In genomic region chr20:41003933-41004294, GRCh38 we compare ENCODE assay signal across 7 cellular contexts. TPM values are rescaled to one million over a fixed set of nuclear protein-coding genes. Genes with fewer than 3 reads are reported as not detected.
A peak's percentile ranks its signal among the peaks of the same experiment; 100 is the strongest.
DNase-seq lines count a peak whose midpoint lies in the region; ATAC-seq and TF ChIP-seq lines count a peak whose summit lies in the region.
"Not testable (repeated sequence)": the region's sequence is repeated elsewhere in the genome, so short reads cannot be mapped to it uniquely, and the experiment has no call there.

No MANE protein-coding gene starts in this region.

- not testable (repeated sequence) for H3K79me2 ChIP-seq in GM23248 (ENCODE audit: insufficient read depth)
- H3K79me2 ChIP-seq in fibroblast of lung (ENCODE audit: control insufficient read depth, insufficient read depth, low read length), result peaks cover 40% of the 10 kb centered on the region

- not testable (repeated sequence) for H3K9me3 ChIP-seq in GM23248 (ENCODE audit: low read depth); Peyer's patch; fibroblast of lung (ENCODE audit: control insufficient read depth, insufficient read depth, low read depth, low read length); mucosa of stomach (ENCODE audit: control insufficient read depth, low read length)

- 65 to 66% methylated on average over 6 of the region's 6 CpGs for WGBS in GM23248 (ENCODE audit: low coverage in 1 of 2, low lambda C conversion rate in 2 of 2, missing lambda C conversion rate in 2 of 2), 2 experiments

- H3K27me3 ChIP-seq in GM23248 (replicated peaks; ENCODE audit: insufficient read depth); Peyer's patch; brain microvascular endothelial cell (replicated peaks); fibroblast of lung (ENCODE audit: control insufficient read depth, insufficient read depth, low read length); mucosa of stomach (ENCODE audit: control insufficient read depth, insufficient read depth, low read length): not testable (repeated sequence)

- not testable (repeated sequence) for H2AFZ ChIP-seq in GM23248; fibroblast of lung (ENCODE audit: low read length)

- in situ Hi-C loops in GM23248 (cut with MboI); brain microvascular endothelial cell (cut with HindIII; ENCODE audit: low pct_ligation_motif_present, low sequenced_read_pairs): not testable (repeated sequence)

- ATAC-seq in activated T-cell treated with anti-CD3 and anti-CD28 coated beads, Interleukin-2, amount 50 U/mL, for 4 hours, result not testable (repeated sequence)

- H3K9me3 Mint-ChIP-seq in activated T-cell treated with anti-CD3 and anti-CD28 coated beads, Interleukin-2, amount 50 U/mL, for 4 hours, result not testable (repeated sequence)

- H3K27ac ChIP-seq in GM23248 (peak overlapping the region; percentile 97), Peyer's patch (peak overlapping the region; percentile 63 to 89 (median 81)), brain microvascular endothelial cell (peak overlapping the region; percentile 91), fibroblast of lung (ENCODE audit: insufficient read depth, low read length) (peak overlapping the region; percentile 100), skin epidermis (peak overlapping the region in 20 of 21 experiments; percentile 70 to 98 (median 87))

- not testable (repeated sequence) for H3K36me3 Mint-ChIP-seq in activated T-cell treated with anti-CD3 and anti-CD28 coated beads, Interleukin-2, amount 50 U/mL, for 4 hours (ENCODE audit: insufficient read depth)

- H3K9ac ChIP-seq in GM23248, result peak overlapping the region; percentile 79
- not testable (repeated sequence) for H3K9ac ChIP-seq in fibroblast of lung (ENCODE audit: insufficient read depth, low read length); mucosa of stomach (ENCODE audit: low read length)

- H3K9me2 ChIP-seq in GM23248 (ENCODE audit: insufficient read depth), result not testable (repeated sequence)

- peaks cover 27% of the 10 kb centered on the region for H3F3A ChIP-seq in GM23248 (ENCODE audit: insufficient read depth)

- H3K4me3 ChIP-seq in GM23248 (peak overlapping the region; percentile 57), Peyer's patch (peak overlapping the region in 1 of 4 donors; percentile 30), brain microvascular endothelial cell (ENCODE audit: low read depth, low read length) (peak overlapping the region; percentile 51), fibroblast of lung (replicated peaks in 1 of 4; ENCODE audit: control extremely low read depth in 1 of 4, insufficient read depth in 1 of 4, low read depth in 3 of 4, low read length in 4 of 4) (peak overlapping the region; percentile 45 to 71 (median 56)), mucosa of stomach (ENCODE audit: low read length) (peak overlapping the region; percentile 3)
- not testable (repeated sequence) for H3K4me3 ChIP-seq in skin epidermis

- H3K4me1 Mint-ChIP-seq in activated T-cell treated with anti-CD3 and anti-CD28 coated beads, Interleukin-2, amount 50 U/mL, for 4 hours (ENCODE audit: low read depth), result peaks cover 37% of the 10 kb centered on the region

- H4K20me1 ChIP-seq in GM23248 (ENCODE audit: insufficient read depth); fibroblast of lung (ENCODE audit: control insufficient read depth, extremely low read depth, insufficient read depth, low read length): not testable (repeated sequence)

- not testable (repeated sequence) for H3K36me3 ChIP-seq in GM23248 (ENCODE audit: low read depth); Peyer's patch; brain microvascular endothelial cell (replicated peaks); fibroblast of lung (ENCODE audit: control insufficient read depth, insufficient read depth, low read length); mucosa of stomach (ENCODE audit: control insufficient read depth, insufficient read depth, low read length)

- H3K4me2 ChIP-seq in GM23248 (ENCODE audit: unreplicated experiment) (peak overlapping the region; percentile 81), fibroblast of lung (ENCODE audit: extremely low read depth, insufficient read depth, low read length) (peak overlapping the region; percentile 90)

- peak overlapping the region; percentile 59 for H3K4me3 Mint-ChIP-seq in activated T-cell treated with anti-CD3 and anti-CD28 coated beads, Interleukin-2, amount 50 U/mL, for 4 hours

- not testable (repeated sequence) for DNase-seq in GM23248; Peyer's patch; activated T-cell treated with anti-CD3 and anti-CD28 coated beads, Interleukin-2, amount 50 U/mL, for 4 hours; brain microvascular endothelial cell; fibroblast of lung (ENCODE audit: low read depth in 2 of 2)

- H3K4me1 ChIP-seq in GM23248 (ENCODE audit: insufficient read depth) (peaks cover 43% of the 10 kb centered on the region), Peyer's patch (peaks cover 0 to 42% (median 10%) of the 10 kb centered on the region in 4 donors), fibroblast of lung (ENCODE audit: control insufficient read depth, extremely low read depth, insufficient read depth, low read length) (peaks cover 27% of the 10 kb centered on the region), mucosa of stomach (ENCODE audit: control insufficient read depth, insufficient read depth, low read length) (peaks cover 43% of the 10 kb centered on the region)

- H3K27me3 Mint-ChIP-seq in activated T-cell treated with anti-CD3 and anti-CD28 coated beads, Interleukin-2, amount 50 U/mL, for 4 hours (ENCODE audit: low read depth), result not testable (repeated sequence)

- TF ChIP-seq CTCF in Peyer's patch (IDR thresholded peaks at IDR 0.05); brain microvascular endothelial cell (IDR thresholded peaks at IDR 0.05; ENCODE audit: low read depth, low read length, missing control alignments); fibroblast of lung (conservative IDR thresholded peaks at IDR 0.05 in 1 of 2, IDR thresholded peaks at IDR 0.05 in 1 of 2; ENCODE audit: low read depth in 1 of 2, low read length in 2 of 2): not testable (repeated sequence)

- not testable (repeated sequence) for TF ChIP-seq POLR2A in Peyer's patch (IDR thresholded peaks at IDR 0.05)

RNA-seq across cellular contexts. Expression of gene TOP1, which starts 24.7 kb away (rescaled TPM):
- total RNA-seq in GM23248 (2014; rRNA removed; shearing (Covaris generic)), result 7.2 and 9.0 TPM in 2 replicates
- 17.9 and 18.2 TPM in 2 replicates for polyA plus RNA-seq in GM23248 (2016; fragmentation: Nextera tagmentation; extraction: Ambion mirVana)
- total RNA-seq in Peyer's patch, result 10 to 100 TPM; 34.4 to 72.6 (median 39.8) TPM
- 100 to 1,000 TPM; 117 to 131 (median 121) TPM for total RNA-seq in activated T-cell treated with anti-CD3 and anti-CD28 coated beads, Interleukin-2, amount 50 U/mL, for 4 hours
- total RNA-seq in fibroblast of lung, result 27.0 and 35.3 TPM in 2 replicates
- polyA plus RNA-seq in fibroblast of lung, result 18.4 and 36.0 TPM in 2 replicates
- 59.0 and 106 TPM in 2 replicates for polyA plus RNA-seq in fibroblast of lung (2012)
- 7.2 and 9.9 TPM in 2 replicates for polyA minus RNA-seq in fibroblast of lung (ENCODE audit: low replicate concordance)
